Comparison of ENCODE assay signal across 8 cellular contexts in genomic region chr7:43650457-43651052, GRCh38.
A peak's percentile ranks its signal among the peaks of the same experiment; 100 is the strongest.
DNase-seq lines count a peak whose midpoint lies in the region; ATAC-seq and TF ChIP-seq lines count a peak whose summit lies in the region.

No MANE protein-coding gene starts in this region.

- DNase-seq in AG04449 (ENCODE audit: low read depth, low spot score) (peak; percentile 67), HK-2 (ENCODE audit: unreplicated experiment) (peak; percentile 40), amniotic epithelial cell (ENCODE audit: low read depth) (peak; percentile 86), lung microvascular endothelial cell (ENCODE audit: low read depth in 2 of 2) (peak; percentile 28 to 92), NCI-H2171 (lab: John Stamatoyannopoulos, UW) (no peak), NCI-H1092 (lab: John Stamatoyannopoulos, UW) (no peak)

- CTCF ChIA-PET in AG04449 (lab: Yijun Ruan, JAX) = interaction anchor here (1.0 to 3.0 kb wide), 7 partner anchors 12 to 189 kb away, joined by 3 to 13 read pairs (median 7); partner anchors contain the start of gene STK17A

- TF ChIP-seq CTCF in AG04449 (IDR thresholded peaks at IDR 0.05; ENCODE audit: insufficient read depth, low read length, missing control alignments) = no peak

- no peak overlapping the region for H3K4me3 ChIP-seq in AG04449 (ENCODE audit: low read depth, low read length)

- no peak for ATAC-seq in GM18907 (IDR thresholded peaks at IDR 0.05; ENCODE audit: unreplicated experiment)
- ATAC-seq in HG03280 (IDR thresholded peaks at IDR 0.05; ENCODE audit: unreplicated experiment) = no peak

- POLR2A ChIA-PET in AG04449 (lab: Yijun Ruan, JAX) = interaction anchor here (1.0 to 1.6 kb wide), 2 partner anchors 68 to 219 kb away, joined by 4 to 6 read pairs; partner anchors contain the start of genes MRPS24 and STK17A

Comparison
In these comparisons a context has a peak if more than half of its experiments do, and no peak if none do; other contexts are left out.
1. DNase-seq: peak in AG04449 (single experiment), HK-2 (single experiment), amniotic epithelial cell (single experiment) and lung microvascular endothelial cell (2 of 2); none in NCI-H2171 (single experiment) and NCI-H1092 (single experiment).